ENCODE assay signal across 11 cellular contexts in the genomic region with DNA sequence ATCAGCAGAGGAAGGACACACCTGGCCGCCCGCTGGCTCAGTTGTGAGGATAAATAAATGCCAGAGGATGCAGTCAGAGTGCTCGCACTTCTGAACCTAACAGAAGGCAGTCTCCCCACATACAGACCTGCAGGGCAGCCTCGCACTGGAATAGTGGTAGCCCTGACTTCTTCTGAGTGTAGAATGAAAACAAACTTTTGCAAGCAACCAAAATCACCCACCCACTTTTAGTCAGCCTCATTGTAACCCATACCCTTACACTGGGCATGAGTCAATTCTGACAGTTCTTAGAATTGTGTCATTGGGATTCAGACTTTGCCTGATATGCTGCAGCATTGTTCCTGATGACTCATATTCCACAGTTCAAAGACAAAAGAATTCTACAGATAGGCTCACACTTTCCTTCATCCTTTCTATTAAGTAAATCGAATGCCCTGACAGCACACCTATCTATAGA.
DNase-seq lines count a peak whose midpoint lies in the region; ATAC-seq and TF ChIP-seq lines count a peak whose summit lies in the region.
"Had no signal": no experiment of that assay in that cellular context is flagged by ENCODE, and none has a peak within 500 bp of the region (broad histone marks: within the 10 kb centered on the region; RNA-seq: fewer than 3 reads in every experiment).

No MANE protein-coding gene starts in this region.

- TF ChIP-seq POLR2A in ovary (IDR thresholded peaks at IDR 0.05) = no peak

- H3K4me3 ChIP-seq in foreskin fibroblast (ENCODE audit: low read depth in 1 of 2, low read length in 2 of 2) (no peak overlapping the region), ovary (no peak overlapping the region)
- H3K4me3 ChIP-seq: thoracic aorta had no signal

- H3K4me1 ChIP-seq in ovary (ENCODE audit: insufficient read depth) = no peaks in the 10 kb centered on the region

- H3K27me3 Mint-ChIP-seq in activated CD4-positive, alpha-beta T cell treated with anti-CD3 and anti-CD28 coated beads, Interleukin-2, amount 10 ng/mL, durations not matched to agents 7 days and 5 days = no peaks in the 10 kb centered on the region
- H3K27me3 Mint-ChIP-seq: dendritic cell treated with granulocyte-macrophage colony-stimulating factor and Interleukin-4, amounts not matched to agents 40 ng/mL and 50 ng/mL, for 4 days had no signal

- POLR2A ChIA-PET in activated CD4-positive, alpha-beta T cell treated with anti-CD3 and anti-CD28 coated beads, Interleukin-2, amount 10 ng/mL, durations not matched to agents 7 days and 5 days (lab: Charles Lee) = no interaction called here

- H3K4me3 Mint-ChIP-seq in activated CD4-positive, alpha-beta T cell treated with anti-CD3 and anti-CD28 coated beads, Interleukin-2, amount 10 ng/mL, durations not matched to agents 7 days and 5 days = no peak overlapping the region
- H3K4me3 Mint-ChIP-seq: dendritic cell treated with granulocyte-macrophage colony-stimulating factor and Interleukin-4, amounts not matched to agents 40 ng/mL and 50 ng/mL, for 4 days had no signal

- ATAC-seq in HG02840 (IDR thresholded peaks at IDR 0.05; ENCODE audit: low FRiP score, unreplicated experiment) = no peak

- H3K9me3 Mint-ChIP-seq in activated CD4-positive, alpha-beta T cell treated with anti-CD3 and anti-CD28 coated beads, Interleukin-2, amount 10 ng/mL, durations not matched to agents 7 days and 5 days = peaks cover 2% of the 10 kb centered on the region
- H3K9me3 Mint-ChIP-seq: dendritic cell treated with granulocyte-macrophage colony-stimulating factor and Interleukin-4, amounts not matched to agents 40 ng/mL and 50 ng/mL, for 4 days had no signal

- TF ChIP-seq EP300 in ovary (IDR thresholded peaks at IDR 0.05) = no peak

- H3K36me3 Mint-ChIP-seq in activated CD4-positive, alpha-beta T cell treated with anti-CD3 and anti-CD28 coated beads, Interleukin-2, amount 10 ng/mL, durations not matched to agents 7 days and 5 days (ENCODE audit: low read depth) = peaks cover 31% of the 10 kb centered on the region

- no peaks in the 10 kb centered on the region for H3K36me3 ChIP-seq in ovary
- H3K36me3 ChIP-seq: neutrophil, thoracic aorta had no signal

- peaks cover 19% of the 10 kb centered on the region for H3K4me1 Mint-ChIP-seq in activated CD4-positive, alpha-beta T cell treated with anti-CD3 and anti-CD28 coated beads, Interleukin-2, amount 10 ng/mL, durations not matched to agents 7 days and 5 days

- DNase-seq in activated CD4-positive, alpha-beta T cell treated with anti-CD3 and anti-CD28 coated beads for 24 hours (ENCODE audit: low read depth in 2 of 2) = peak; percentile 4 to 27
- DNase-seq in activated CD4-positive, alpha-beta T cell treated with anti-CD3 and anti-CD28 coated beads, Interleukin-2, amount 10 ng/mL, durations not matched to agents 7 days and 5 days = no peak
- DNase-seq in foreskin fibroblast (peak; percentile 83 to 92), DMS79 treated with DMSO at 0.1 percent for 48 hours (lab: John Stamatoyannopoulos, UW) (no peak), ovary (no peak)
- DNase-seq in stimulated activated CD4-positive, alpha-beta T cell treated with anti-CD3 and anti-CD28 coated beads, Interleukin-4, amount 100 ng/mL, for 4 hours = peak; percentile 5

- TF ChIP-seq CTCF in VCaP (conservative IDR thresholded peaks at IDR 0.05) (no peak), foreskin fibroblast (IDR thresholded peaks at IDR 0.05; ENCODE audit: low read depth, low read length) (no peak), ovary (IDR thresholded peaks at IDR 0.05) (no peak)

- 75 to 93% (median 78%) methylated on average over 5 of the region's 5 CpGs for WGBS in ovary, 3 donors

- H3K27ac ChIP-seq in VCaP = peak overlapping the region; percentile 25
- H3K27ac ChIP-seq in ovary = no peak overlapping the region
- H3K27ac ChIP-seq: neutrophil, thoracic aorta had no signal

- H3K9me3 ChIP-seq in ovary = no peaks in the 10 kb centered on the region
- H3K9me3 ChIP-seq: neutrophil, thoracic aorta had no signal

- intact Hi-C loops in ovary (cut with DNase I) = no loop called here

- H3K27ac Mint-ChIP-seq in activated CD4-positive, alpha-beta T cell treated with anti-CD3 and anti-CD28 coated beads, Interleukin-2, amount 10 ng/mL, durations not matched to agents 7 days and 5 days = no peak overlapping the region
- H3K27ac Mint-ChIP-seq: dendritic cell treated with granulocyte-macrophage colony-stimulating factor and Interleukin-4, amounts not matched to agents 40 ng/mL and 50 ng/mL, for 4 days had no signal

- no peaks in the 10 kb centered on the region for H3K27me3 ChIP-seq in ovary
- H3K27me3 ChIP-seq: neutrophil had no signal

- CTCF ChIA-PET in activated CD4-positive, alpha-beta T cell treated with anti-CD3 and anti-CD28 coated beads, Interleukin-2, amount 10 ng/mL, durations not matched to agents 7 days and 5 days (lab: Charles Lee) = interaction anchor here (0.6 kb wide), 1 partner anchor 22 kb away, joined by 5 read pairs; no protein-coding TSS in a partner anchor

Comparison
In these comparisons a context has a peak if more than half of its experiments do, and no peak if none do; other contexts are left out.
1. DNase-seq: peak in activated CD4-positive, alpha-beta T cell treated with anti-CD3 and anti-CD28 coated beads for 24 hours (2 of 2), foreskin fibroblast (2 of 2) and stimulated activated CD4-positive, alpha-beta T cell treated with anti-CD3 and anti-CD28 coated beads, Interleukin-4, amount 100 ng/mL, for 4 hours (2 of 2); none in activated CD4-positive, alpha-beta T cell treated with anti-CD3 and anti-CD28 coated beads, Interleukin-2, amount 10 ng/mL, durations not matched to agents 7 days and 5 days (single experiment), DMS79 treated with DMSO at 0.1 percent for 48 hours (single experiment) and ovary (0 of 5).